9 cellular contexts compared by ENCODE assay signal in the genomic region with DNA sequence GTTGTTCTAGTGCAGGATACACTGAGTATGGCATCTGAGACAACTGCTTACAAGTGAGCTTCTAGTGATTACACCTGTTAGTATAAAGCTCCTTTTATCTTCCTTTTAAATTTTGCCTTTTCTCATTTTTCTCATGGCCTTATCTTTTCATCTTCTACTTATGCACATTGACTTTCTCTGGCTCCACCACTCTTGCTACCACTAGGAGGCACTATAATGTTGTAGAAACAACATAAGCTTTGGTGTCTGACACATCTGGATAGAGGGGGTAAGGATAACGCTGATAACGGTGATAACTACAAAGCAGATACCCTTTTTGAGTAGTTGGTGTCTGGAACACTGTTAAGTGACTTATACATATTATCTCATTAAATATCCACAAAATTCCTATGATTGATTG.
DNase-seq lines count a peak whose midpoint lies in the region; ATAC-seq, FAIRE-seq and TF ChIP-seq lines count a peak whose summit lies in the region.
"Had no signal": no experiment of that assay in that cellular context is flagged by ENCODE, and none has a peak within 500 bp of the region (broad histone marks: within the 10 kb centered on the region; RNA-seq: fewer than 3 reads in every experiment).

No MANE protein-coding gene starts in this region.

- H3K9me2 ChIP-seq in OCI-LY7 (ENCODE audit: insufficient read depth, low read length), result no peaks in the 10 kb centered on the region

- no peak overlapping the region for H3K27ac ChIP-seq in OCI-LY7 (ENCODE audit: low read depth, low read length, poor library complexity, severe bottlenecking)
- H3K27ac ChIP-seq in keratinocyte (ENCODE audit: control insufficient read depth, insufficient read depth, low read length), result no peak overlapping the region
- no peak overlapping the region for H3K27ac ChIP-seq in vagina

- no peaks in the 10 kb centered on the region for H3K9me1 ChIP-seq in keratinocyte (ENCODE audit: control insufficient read depth, extremely low read depth, insufficient read depth, low read length)

- TF ChIP-seq POLR2A in vagina (IDR thresholded peaks at IDR 0.05), result no peak

- H3K79me2 ChIP-seq in OCI-LY7 (ENCODE audit: insufficient read depth, low read depth, low read length), result no peaks in the 10 kb centered on the region
- H3K79me2 ChIP-seq in keratinocyte (ENCODE audit: control insufficient read depth, insufficient read depth, low read length), result no peaks in the 10 kb centered on the region

- H3K27me3 ChIP-seq in H7 (ENCODE audit: control insufficient read depth, insufficient read depth, low read length) (no peaks in the 10 kb centered on the region), keratinocyte (ENCODE audit: control insufficient read depth, extremely low read depth, insufficient read depth, low read length) (no peaks in the 10 kb centered on the region), vagina (no peaks in the 10 kb centered on the region)

- POLR2A ChIA-PET in OCI-LY7 (lab: Charles Lee), result no interaction called here

- CTCF ChIA-PET in OCI-LY7 (lab: Charles Lee; ENCODE audit: unreplicated experiment), result no interaction called here

- H3K9me3 ChIP-seq in OCI-LY7 (ENCODE audit: low read length) (no peaks in the 10 kb centered on the region), keratinocyte (ENCODE audit: control insufficient read depth, low read depth, low read length) (no peaks in the 10 kb centered on the region), vagina (no peaks in the 10 kb centered on the region)

- DNase-seq in DMS53 treated with DMSO at 0.1 percent for 48 hours (lab: John Stamatoyannopoulos, UW; ENCODE audit: unreplicated experiment), result peak; percentile 26
- DNase-seq in H7, result peak; percentile 40
- peak; percentile 28 for DNase-seq in OCI-LY7 (ENCODE audit: low spot score)
- no peak for DNase-seq in keratinocyte (ENCODE audit: low read depth, low spot score)
- no peak for DNase-seq in NCI-H2196 treated with DMSO at 0.1 percent for 48 hours (lab: John Stamatoyannopoulos, UW; ENCODE audit: unreplicated experiment)
- DNase-seq in NCI-H2227 (lab: John Stamatoyannopoulos, UW; ENCODE audit: unreplicated experiment), result no peak
- DNase-seq in vagina (ENCODE audit: extremely low spot score in 2 of 2), result no peak
- DNase-seq: activated CD4-positive, alpha-beta T cell treated with anti-CD3 and anti-CD28 coated beads for 4 hours had no signal

- H3K4me3 ChIP-seq in H7 (ENCODE audit: insufficient read depth, low read depth, low read length) (no peak overlapping the region), OCI-LY7 (ENCODE audit: low read depth, low read length, poor library complexity, severe bottlenecking) (no peak overlapping the region), keratinocyte (ENCODE audit: control insufficient read depth in 2 of 3, extremely low read depth in 1 of 3, insufficient read depth in 2 of 3, low read depth in 1 of 3, low read length in 3 of 3) (no peak overlapping the region), vagina (no peak overlapping the region)

- no peak for FAIRE-seq in keratinocyte (lab: Jason Lieb, UNC)

- BruUV-seq in OCI-LY7 (replicated peaks; lab: Mats Ljungman, UMichigan), result no TSS peak

- H3K4me2 ChIP-seq in OCI-LY7 (ENCODE audit: low read length), result no peak overlapping the region
- H3K4me2 ChIP-seq in keratinocyte (ENCODE audit: control insufficient read depth, extremely low read depth, insufficient read depth, low read depth, low read length), result no peak overlapping the region

- H3K36me3 ChIP-seq in H7 (replicated peaks; ENCODE audit: control insufficient read depth, insufficient read depth, low read length) (no peaks in the 10 kb centered on the region), OCI-LY7 (ENCODE audit: insufficient read depth, low read length) (no peaks in the 10 kb centered on the region), keratinocyte (ENCODE audit: control insufficient read depth in 2 of 2, extremely low read depth in 1 of 2, insufficient read depth in 2 of 2, low read length in 2 of 2) (no peaks in the 10 kb centered on the region), vagina (no peaks in the 10 kb centered on the region)

- H3K9ac ChIP-seq in keratinocyte (ENCODE audit: control insufficient read depth, extremely low read depth, insufficient read depth, low read length), result no peak overlapping the region

- TF ChIP-seq CTCF in OCI-LY7 (conservative IDR thresholded peaks at IDR 0.05; ENCODE audit: low read length) (peak; percentile 76), keratinocyte (optimal IDR thresholded peaks at IDR 0.05 in 1 of 3, IDR thresholded peaks at IDR 0.05 in 1 of 3, conservative IDR thresholded peaks at IDR 0.05 in 1 of 3; ENCODE audit: extremely low read depth in 1 of 3, insufficient read depth in 2 of 3, low read length in 3 of 3) (peak in 2 of 3 experiments; percentile 48 to 56), vagina (IDR thresholded peaks at IDR 0.05) (no peak)

- intact Hi-C loops in OCI-LY7 (cut with micrococcal nuclease; ENCODE audit: unreplicated experiment), result loop anchor here (5.0 kb wide), 2 partner anchors 725 to 745 kb away; no protein-coding TSS in a partner anchor
- intact Hi-C loops in vagina (cut with DNase I), result no loop called here

- dilution Hi-C loops in keratinocyte (cut with MboI; ENCODE audit: extremely low pct_ligation_motif_present, low sequenced_read_pairs), result no loop called here

- H4K20me1 ChIP-seq in OCI-LY7 (ENCODE audit: insufficient read depth, low read length) (no peaks in the 10 kb centered on the region), keratinocyte (ENCODE audit: control insufficient read depth, extremely low read depth, insufficient read depth, low read length) (no peaks in the 10 kb centered on the region)

- H3K4me1 ChIP-seq in OCI-LY7 (ENCODE audit: insufficient read depth, low read length, poor library complexity, severe bottlenecking), result no peaks in the 10 kb centered on the region
- H3K4me1 ChIP-seq in keratinocyte (ENCODE audit: control insufficient read depth, extremely low read depth, insufficient read depth, low read length), result no peaks in the 10 kb centered on the region
- no peaks in the 10 kb centered on the region for H3K4me1 ChIP-seq in vagina

- H2AFZ ChIP-seq in OCI-LY7 (ENCODE audit: low read length) (no peak overlapping the region), keratinocyte (ENCODE audit: control insufficient read depth, low read length) (no peak overlapping the region)

- ATAC-seq in GM21825 (IDR thresholded peaks at IDR 0.05; ENCODE audit: unreplicated experiment), result no peak

Comparison
In these comparisons a context has a peak if more than half of its experiments do, and no peak if none do; other contexts are left out.
1. DNase-seq: peak in DMS53 treated with DMSO at 0.1 percent for 48 hours (single experiment), H7 (single experiment) and OCI-LY7 (single experiment); none in keratinocyte (single experiment), NCI-H2196 treated with DMSO at 0.1 percent for 48 hours (single experiment), NCI-H2227 (single experiment) and vagina (0 of 2).
2. CTCF ChIP-seq: peak in OCI-LY7 (single experiment) and keratinocyte (2 of 3); none in vagina (0 of 3).